ENCODE assay signal across 1 cellular context in the genomic region with DNA sequence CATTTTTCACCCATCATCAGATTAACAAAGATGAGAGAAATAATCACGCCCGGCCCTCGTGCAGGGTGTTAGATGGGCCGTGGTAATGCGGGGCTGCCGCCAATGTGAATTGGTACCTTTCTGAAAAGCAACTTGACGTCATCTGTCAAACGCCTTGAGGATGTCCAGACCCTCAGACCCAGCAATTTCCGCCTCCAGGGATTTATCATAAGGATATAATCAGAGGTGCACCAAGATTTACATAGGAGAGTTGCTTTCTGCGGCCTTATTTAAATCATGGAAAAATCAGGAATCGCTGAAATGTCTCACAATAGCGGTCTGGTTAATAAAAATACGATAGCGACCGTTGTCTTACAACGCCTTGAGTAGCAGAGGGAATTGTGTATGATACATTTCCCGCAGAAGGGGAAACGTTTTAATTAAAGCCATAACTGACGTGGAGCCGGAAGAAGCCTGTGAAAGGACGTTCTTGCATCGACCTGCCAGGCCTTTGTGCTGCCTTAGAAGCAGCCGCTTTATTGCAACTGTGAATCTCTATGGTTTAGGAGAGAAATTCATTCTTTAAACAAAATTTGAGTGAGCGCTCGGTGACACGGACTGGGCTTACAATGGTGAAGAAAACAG.
A peak's percentile ranks its signal among the peaks of the same experiment; 100 is the strongest.
TF ChIP-seq lines count a peak whose summit lies in the region.

No MANE protein-coding gene starts in this region.

TF ChIP-seq in SK-N-SH treated with all-trans-retinoic acid at 6 μM for 48 hours, 23 proteins besides CTCF, POLR2A, EP300 and RAD21 (continued from another document):
- TF ChIP-seq, protein P1, sequence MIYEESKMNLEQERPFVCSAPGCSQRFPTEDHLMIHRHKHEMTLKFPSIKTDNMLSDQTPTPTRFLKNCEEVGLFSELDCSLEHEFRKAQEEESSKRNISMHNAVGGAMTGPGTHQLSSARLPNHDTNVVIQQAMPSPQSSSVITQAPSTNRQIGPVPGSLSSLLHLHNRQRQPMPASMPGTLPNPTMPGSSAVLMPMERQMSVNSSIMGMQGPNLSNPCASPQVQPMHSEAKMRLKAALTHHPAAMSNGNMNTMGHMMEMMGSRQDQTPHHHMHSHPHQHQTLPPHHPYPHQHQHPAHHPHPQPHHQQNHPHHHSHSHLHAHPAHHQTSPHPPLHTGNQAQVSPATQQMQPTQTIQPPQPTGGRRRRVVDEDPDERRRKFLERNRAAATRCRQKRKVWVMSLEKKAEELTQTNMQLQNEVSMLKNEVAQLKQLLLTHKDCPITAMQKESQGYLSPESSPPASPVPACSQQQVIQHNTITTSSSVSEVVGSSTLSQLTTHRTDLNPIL (CRISPR knock-in tag; IDR thresholded peaks at IDR 0.05; ENCODE audit: low read depth): no peak; the same call in 1 of the 2 replicates
- TF ChIP-seq ARNTL (CRISPR knock-in tag; IDR thresholded peaks at IDR 0.05; ENCODE audit: borderline replicate concordance, low read depth) (no peak), ESRRG (CRISPR knock-in tag; IDR thresholded peaks at IDR 0.05) (no peak; the same call in 1 of the 2 replicates), PPARA (CRISPR knock-in tag; IDR thresholded peaks at IDR 0.05; ENCODE audit: borderline replicate concordance) (no peak), TOX (CRISPR knock-in tag; IDR thresholded peaks at IDR 0.05; ENCODE audit: borderline replicate concordance) (no peak), ISL1 (CRISPR knock-in tag; IDR thresholded peaks at IDR 0.05) (peak; percentile 52)
- TF ChIP-seq, protein P2, sequence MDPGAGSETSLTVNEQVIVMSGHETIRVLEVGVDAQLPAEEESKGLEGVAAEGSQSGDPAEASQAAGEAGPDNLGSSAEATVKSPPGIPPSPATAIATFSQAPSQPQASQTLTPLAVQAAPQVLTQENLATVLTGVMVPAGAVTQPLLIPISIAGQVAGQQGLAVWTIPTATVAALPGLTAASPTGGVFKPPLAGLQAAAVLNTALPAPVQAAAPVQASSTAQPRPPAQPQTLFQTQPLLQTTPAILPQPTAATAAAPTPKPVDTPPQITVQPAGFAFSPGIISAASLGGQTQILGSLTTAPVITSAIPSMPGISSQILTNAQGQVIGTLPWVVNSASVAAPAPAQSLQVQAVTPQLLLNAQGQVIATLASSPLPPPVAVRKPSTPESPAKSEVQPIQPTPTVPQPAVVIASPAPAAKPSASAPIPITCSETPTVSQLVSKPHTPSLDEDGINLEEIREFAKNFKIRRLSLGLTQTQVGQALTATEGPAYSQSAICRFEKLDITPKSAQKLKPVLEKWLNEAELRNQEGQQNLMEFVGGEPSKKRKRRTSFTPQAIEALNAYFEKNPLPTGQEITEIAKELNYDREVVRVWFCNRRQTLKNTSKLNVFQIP (CRISPR knock-in tag; IDR thresholded peaks at IDR 0.05; ENCODE audit: borderline replicate concordance, low read depth): no peak
